2 cellular contexts compared by ENCODE assay signal in genomic region chr2:56912490-56912889, GRCh38.
TF ChIP-seq lines count a peak whose summit lies in the region.

No MANE protein-coding gene starts in this region.

TF ChIP-seq in HCT116, 20 proteins besides CTCF, POLR2A, EP300 and RAD21 (continued from another document):
- no peak for TF ChIP-seq ZBTB33 (IDR thresholded peaks at IDR 0.05; ENCODE audit: extremely low read depth, insufficient replicate concordance, low read length)
- no peak for TF ChIP-seq POLR2AphosphoS5 (IDR thresholded peaks at IDR 0.05; ENCODE audit: low read depth, low read length)
- no peak for TF ChIP-seq CBX3 (IDR thresholded peaks at IDR 0.05; ENCODE audit: low read depth)
- no peak for TF ChIP-seq ATF3 (IDR thresholded peaks at IDR 0.05)
- TF ChIP-seq JUND (IDR thresholded peaks at IDR 0.05), result no peak
- TF ChIP-seq MAX (IDR thresholded peaks at IDR 0.05), result no peak
- TF ChIP-seq REST (IDR thresholded peaks at IDR 0.05; ENCODE audit: low read depth), result no peak
- TF ChIP-seq SP1 (IDR thresholded peaks at IDR 0.05; ENCODE audit: low read depth), result no peak
- TF ChIP-seq FOSL1 (IDR thresholded peaks at IDR 0.05; ENCODE audit: low read depth), result no peak
- TF ChIP-seq ELF1 (IDR thresholded peaks at IDR 0.05; ENCODE audit: borderline replicate concordance, low read depth), result no peak
TF ChIP-seq in HCT116: peak in this region for 0.

TF ChIP-seq in GM12878, 131 proteins besides CTCF, POLR2A, EP300 and RAD21 (continued from another document):
- TF ChIP-seq USF2 (IDR thresholded peaks at IDR 0.05; ENCODE audit: borderline replicate concordance, low read depth, low read length) (no peak), E4F1 (IDR thresholded peaks at IDR 0.05; ENCODE audit: borderline replicate concordance, partially characterized antibody) (no peak), SPI1 (IDR thresholded peaks at IDR 0.05; ENCODE audit: borderline replicate concordance, insufficient read depth, low read depth, low read length) (no peak), TAF1 (IDR thresholded peaks at IDR 0.05; ENCODE audit: borderline replicate concordance, low read depth, low read length) (no peak), MTA3 (IDR thresholded peaks at IDR 0.05; ENCODE audit: borderline replicate concordance, low read length) (no peak), ZSCAN29 (IDR thresholded peaks at IDR 0.05) (no peak), TCF7 (IDR thresholded peaks at IDR 0.05; ENCODE audit: borderline replicate concordance) (no peak), POLR2AphosphoS2 (IDR thresholded peaks at IDR 0.05; ENCODE audit: low read depth, low read length) (no peak), RCOR1 (conservative IDR thresholded peaks at IDR 0.05; ENCODE audit: low read depth, low read length) (no peak)
